Comparison of ENCODE assay signal across 18 cellular contexts in the genomic region with DNA sequence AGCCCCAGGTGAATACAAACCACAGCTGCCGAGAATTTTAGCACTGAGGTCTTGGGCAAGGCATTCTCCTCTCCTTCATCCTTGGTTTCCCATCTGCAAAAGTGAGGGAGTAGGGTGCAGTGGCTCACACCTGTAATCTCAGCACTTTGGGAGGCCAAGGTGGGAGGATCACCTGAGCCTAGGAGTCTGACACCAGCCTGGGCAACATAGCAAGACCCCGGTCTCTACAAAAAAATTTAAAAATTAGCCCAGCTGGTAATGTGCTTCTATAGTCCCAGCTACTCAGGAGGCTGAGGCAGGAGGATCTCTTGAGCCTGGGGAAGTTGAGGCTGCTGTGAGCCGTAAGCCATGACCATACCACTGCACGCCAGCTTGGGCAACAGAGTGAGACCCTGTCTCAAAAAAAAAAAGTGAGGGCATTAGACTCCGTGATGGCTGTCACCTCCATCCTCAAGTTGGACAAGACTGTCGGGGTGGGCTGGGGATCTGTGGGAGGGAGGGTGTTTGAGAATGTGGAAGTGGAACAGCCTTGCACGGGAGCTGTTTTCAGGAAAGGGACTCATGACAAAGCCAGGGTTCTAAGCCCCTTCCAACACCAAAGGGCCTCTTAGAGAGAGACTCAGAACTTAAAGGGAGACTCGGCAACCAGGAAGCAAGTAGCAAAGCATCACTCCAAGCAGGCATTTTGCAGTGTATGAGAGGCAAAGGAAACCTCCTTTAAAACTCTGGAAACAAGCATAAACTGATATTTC. TPM values are rescaled to one million over a fixed set of nuclear protein-coding genes. Genes with fewer than 3 reads are reported as not detected.
DNase-seq lines count a peak whose midpoint lies in the region; ATAC-seq lines count a peak whose summit lies in the region.
"Had no signal": no experiment of that assay in that cellular context is flagged by ENCODE, and none has a peak within 500 bp of the region (broad histone marks: within the 10 kb centered on the region; RNA-seq: fewer than 3 reads in every experiment).

No MANE protein-coding gene starts in this region.

- peaks cover 55% of the 10 kb centered on the region for H3K4me1 Mint-ChIP-seq in T-helper 1 cell treated with Interleukin-12 subunit alpha and Interleukin-12 subunit beta and Interleukin-4 antibody, amounts not matched to agents 30 μg/mL and 1 μg/mL, for 36 hours (ENCODE audit: low read depth)
- H3K4me1 Mint-ChIP-seq in activated naive CD8-positive, alpha-beta T cell treated with anti-CD3 and anti-CD28 coated beads, Interleukin-2, amount 10 ng/mL, durations not matched to agents 7 days and 5 days = peaks cover 26% of the 10 kb centered on the region
- peaks cover 22% of the 10 kb centered on the region for H3K4me1 Mint-ChIP-seq in activated naive CD8-positive, alpha-beta T cell treated with anti-CD3 and anti-CD28 coated beads, Interleukin-2, amount 50 U/mL, for 24 hours
- H3K4me1 Mint-ChIP-seq in stimulated activated memory B cell treated with anti-CD40 and anti-IgM and Interleukin-4, amounts not matched to agents 10 μg/mL and 1 μg/mL and 100 μg/mL, for 72 hours = peaks cover 46% of the 10 kb centered on the region

- no peak overlapping the region for H2BK12ac ChIP-seq in mesenchymal stem cell (ENCODE audit: low read length in 2 of 2)

- no peak overlapping the region for H3K14ac ChIP-seq in mesenchymal stem cell (ENCODE audit: low read length in 2 of 2)

- no peak for DNase-seq in T-helper 1 cell
- DNase-seq in activated naive CD8-positive, alpha-beta T cell treated with anti-CD3 and anti-CD28 coated beads, Interleukin-2, amount 10 ng/mL, durations not matched to agents 7 days and 5 days = no peak
- DNase-seq in activated naive CD8-positive, alpha-beta T cell treated with anti-CD3 and anti-CD28 coated beads, Interleukin-2, amount 50 U/mL, for 24 hours = no peak
- DNase-seq in mesenchymal stem cell = no peak
- DNase-seq in G401 (ENCODE audit: low spot score) = no peak
- DNase-seq in RPMI8226 = no peak
- DNase-seq: BE2C; CD8-positive, alpha-beta T cell; DMS79; H9; IMR-90; MM.1S; NCI-H1092 treated with DMSO at 0.1 percent for 48 hours; NCI-H1694; NCI-H524 had no signal

- H3K79me1 ChIP-seq in mesenchymal stem cell (replicated peaks; ENCODE audit: low read length, poor library complexity, severe bottlenecking) = no peaks in the 10 kb centered on the region

- H3K9me3 ChIP-seq in mesenchymal stem cell (ENCODE audit: control insufficient read depth, low read length) = no peaks in the 10 kb centered on the region
- H3K9me3 ChIP-seq: BE2C had no signal

- no peak overlapping the region for H3K4me2 ChIP-seq in mesenchymal stem cell (ENCODE audit: low read length, poor library complexity, severe bottlenecking)

- peaks cover 4 to 43% of the 10 kb centered on the region in 2 experiments for H3K27me3 ChIP-seq in mesenchymal stem cell (ENCODE audit: control insufficient read depth in 1 of 2, insufficient read depth in 1 of 2, low read length in 2 of 2)
- H3K27me3 ChIP-seq: BE2C had no signal

- H3K18ac ChIP-seq in mesenchymal stem cell (ENCODE audit: low read depth in 1 of 2, low read length in 2 of 2) = no peak overlapping the region

- no peak overlapping the region for H2BK120ac ChIP-seq in mesenchymal stem cell (ENCODE audit: low read depth, low read length)

- no peak overlapping the region for H2BK5ac ChIP-seq in mesenchymal stem cell (ENCODE audit: low read depth, low read length, poor library complexity, severe bottlenecking)

- H2BK15ac ChIP-seq in mesenchymal stem cell (ENCODE audit: low read depth, poor library complexity, severe bottlenecking) = no peak overlapping the region

- no peaks in the 10 kb centered on the region for H3K36me3 ChIP-seq in mesenchymal stem cell (ENCODE audit: control insufficient read depth in 1 of 2, insufficient read depth in 2 of 2, low read depth in 1 of 2, low read length in 2 of 2)
- H3K36me3 ChIP-seq: BE2C had no signal

- H3K27ac ChIP-seq in mesenchymal stem cell (ENCODE audit: low read length, poor library complexity, severe bottlenecking) = no peak overlapping the region
- H3K27ac ChIP-seq: 22Rv1 had no signal

- POLR2A ChIA-PET in activated naive CD8-positive, alpha-beta T cell treated with anti-CD3 and anti-CD28 coated beads, Interleukin-2, amount 10 ng/mL, durations not matched to agents 7 days and 5 days (lab: Charles Lee) = interaction anchor here (1.0 kb wide), 1 partner anchor 8 kb away, joined by 3 read pairs; no protein-coding TSS in a partner anchor

- 88% methylated on average over 7 of the region's 8 CpGs for WGBS in mesenchymal stem cell

- H3K23ac ChIP-seq in mesenchymal stem cell (ENCODE audit: low read length in 2 of 2) = no peak overlapping the region

- no peak overlapping the region for H3K9ac ChIP-seq in mesenchymal stem cell (ENCODE audit: low read length)

- peaks cover 7% of the 10 kb centered on the region for H3K9me3 Mint-ChIP-seq in T-helper 1 cell treated with Interleukin-12 subunit alpha and Interleukin-12 subunit beta and Interleukin-4 antibody, amounts not matched to agents 30 μg/mL and 1 μg/mL, for 36 hours
- H3K9me3 Mint-ChIP-seq in activated naive CD8-positive, alpha-beta T cell treated with anti-CD3 and anti-CD28 coated beads, Interleukin-2, amount 10 ng/mL, durations not matched to agents 7 days and 5 days = no peaks in the 10 kb centered on the region
- H3K9me3 Mint-ChIP-seq in activated naive CD8-positive, alpha-beta T cell treated with anti-CD3 and anti-CD28 coated beads, Interleukin-2, amount 50 U/mL, for 24 hours = no peaks in the 10 kb centered on the region
- H3K9me3 Mint-ChIP-seq in stimulated activated memory B cell treated with anti-CD40 and anti-IgM and Interleukin-4, amounts not matched to agents 10 μg/mL and 1 μg/mL and 100 μg/mL, for 72 hours = no peaks in the 10 kb centered on the region
- H3K9me3 Mint-ChIP-seq: CD8-positive, alpha-beta T cell; H9 had no signal

- in situ Hi-C loops in G401 (cut with HindIII; ENCODE audit: low sequenced_read_pairs) = no loop called here

- ATAC-seq in activated naive CD8-positive, alpha-beta T cell treated with anti-CD3 and anti-CD28 coated beads, Interleukin-2, amount 10 ng/mL, durations not matched to agents 7 days and 5 days (ENCODE audit: low read depth) = no peak
- ATAC-seq in activated naive CD8-positive, alpha-beta T cell treated with anti-CD3 and anti-CD28 coated beads, Interleukin-2, amount 50 U/mL, for 24 hours = no peak
- no peak for ATAC-seq in stimulated activated memory B cell treated with anti-CD40 and anti-IgM and Interleukin-4, amounts not matched to agents 10 μg/mL and 1 μg/mL and 100 μg/mL, for 72 hours
- ATAC-seq: CD8-positive, alpha-beta T cell had no signal

- peaks cover 35% of the 10 kb centered on the region for H3K36me3 Mint-ChIP-seq in T-helper 1 cell treated with Interleukin-12 subunit alpha and Interleukin-12 subunit beta and Interleukin-4 antibody, amounts not matched to agents 30 μg/mL and 1 μg/mL, for 36 hours (ENCODE audit: low read depth)
- H3K36me3 Mint-ChIP-seq in activated naive CD8-positive, alpha-beta T cell treated with anti-CD3 and anti-CD28 coated beads, Interleukin-2, amount 10 ng/mL, durations not matched to agents 7 days and 5 days = no peaks in the 10 kb centered on the region
- H3K36me3 Mint-ChIP-seq in activated naive CD8-positive, alpha-beta T cell treated with anti-CD3 and anti-CD28 coated beads, Interleukin-2, amount 50 U/mL, for 24 hours (ENCODE audit: low read depth) = no peaks in the 10 kb centered on the region
- no peaks in the 10 kb centered on the region for H3K36me3 Mint-ChIP-seq in stimulated activated memory B cell treated with anti-CD40 and anti-IgM and Interleukin-4, amounts not matched to agents 10 μg/mL and 1 μg/mL and 100 μg/mL, for 72 hours
- H3K36me3 Mint-ChIP-seq: CD8-positive, alpha-beta T cell had no signal

- peak overlapping the region; percentile 81 for H3K27ac Mint-ChIP-seq in T-helper 1 cell treated with Interleukin-12 subunit alpha and Interleukin-12 subunit beta and Interleukin-4 antibody, amounts not matched to agents 30 μg/mL and 1 μg/mL, for 36 hours
- H3K27ac Mint-ChIP-seq in activated naive CD8-positive, alpha-beta T cell treated with anti-CD3 and anti-CD28 coated beads, Interleukin-2, amount 10 ng/mL, durations not matched to agents 7 days and 5 days = peak overlapping the region; percentile 68
- no peak overlapping the region for H3K27ac Mint-ChIP-seq in activated naive CD8-positive, alpha-beta T cell treated with anti-CD3 and anti-CD28 coated beads, Interleukin-2, amount 50 U/mL, for 24 hours
- peak overlapping the region; percentile 60 for H3K27ac Mint-ChIP-seq in stimulated activated memory B cell treated with anti-CD40 and anti-IgM and Interleukin-4, amounts not matched to agents 10 μg/mL and 1 μg/mL and 100 μg/mL, for 72 hours
- H3K27ac Mint-ChIP-seq: CD8-positive, alpha-beta T cell had no signal

- H3K4me3 Mint-ChIP-seq in T-helper 1 cell treated with Interleukin-12 subunit alpha and Interleukin-12 subunit beta and Interleukin-4 antibody, amounts not matched to agents 30 μg/mL and 1 μg/mL, for 36 hours = no peak overlapping the region
- H3K4me3 Mint-ChIP-seq in activated naive CD8-positive, alpha-beta T cell treated with anti-CD3 and anti-CD28 coated beads, Interleukin-2, amount 10 ng/mL, durations not matched to agents 7 days and 5 days = no peak overlapping the region
- H3K4me3 Mint-ChIP-seq in activated naive CD8-positive, alpha-beta T cell treated with anti-CD3 and anti-CD28 coated beads, Interleukin-2, amount 50 U/mL, for 24 hours = no peak overlapping the region
- no peak overlapping the region for H3K4me3 Mint-ChIP-seq in stimulated activated memory B cell treated with anti-CD40 and anti-IgM and Interleukin-4, amounts not matched to agents 10 μg/mL and 1 μg/mL and 100 μg/mL, for 72 hours
- H3K4me3 Mint-ChIP-seq: CD8-positive, alpha-beta T cell; H9 had no signal

- no peak overlapping the region for H3K4me3 ChIP-seq in mesenchymal stem cell (ENCODE audit: insufficient read depth in 1 of 2, low read depth in 1 of 2, low read length in 2 of 2)

- no peaks in the 10 kb centered on the region for H3K27me3 Mint-ChIP-seq in T-helper 1 cell treated with Interleukin-12 subunit alpha and Interleukin-12 subunit beta and Interleukin-4 antibody, amounts not matched to agents 30 μg/mL and 1 μg/mL, for 36 hours (ENCODE audit: low read depth)
- H3K27me3 Mint-ChIP-seq in activated naive CD8-positive, alpha-beta T cell treated with anti-CD3 and anti-CD28 coated beads, Interleukin-2, amount 10 ng/mL, durations not matched to agents 7 days and 5 days = no peaks in the 10 kb centered on the region
- no peaks in the 10 kb centered on the region for H3K27me3 Mint-ChIP-seq in activated naive CD8-positive, alpha-beta T cell treated with anti-CD3 and anti-CD28 coated beads, Interleukin-2, amount 50 U/mL, for 24 hours
- no peaks in the 10 kb centered on the region for H3K27me3 Mint-ChIP-seq in stimulated activated memory B cell treated with anti-CD40 and anti-IgM and Interleukin-4, amounts not matched to agents 10 μg/mL and 1 μg/mL and 100 μg/mL, for 72 hours

- no peak overlapping the region for H3K4ac ChIP-seq in mesenchymal stem cell (ENCODE audit: low read depth in 1 of 2, low read length in 2 of 2)

- no peak overlapping the region for H2AFZ ChIP-seq in mesenchymal stem cell (ENCODE audit: low read depth, low read length)

- peak overlapping the region; percentile 61 for H4K8ac ChIP-seq in mesenchymal stem cell (ENCODE audit: low read length)

- H4K91ac ChIP-seq in mesenchymal stem cell (ENCODE audit: low read length) = no peak overlapping the region

- H2AK5ac ChIP-seq in mesenchymal stem cell (ENCODE audit: low read length, severe bottlenecking) = no peak overlapping the region

- H3K4me1 ChIP-seq in mesenchymal stem cell (ENCODE audit: control insufficient read depth, insufficient read depth, low read depth, low read length) = no peaks in the 10 kb centered on the region

RNA-seq across cellular contexts. Expression of gene FURIN, which starts 46.0 kb away (rescaled TPM):
- total RNA-seq in activated naive CD8-positive, alpha-beta T cell treated with anti-CD3 and anti-CD28 coated beads, Interleukin-2, amount 10 ng/mL, durations not matched to agents 7 days and 5 days = 10 to 100 TPM; 62.2 to 63.5 TPM
- 58.9 TPM for polyA plus RNA-seq in mesenchymal stem cell (2013, experiment 1 of 2)
- polyA plus RNA-seq in mesenchymal stem cell (2013, experiment 2 of 2) = 58.5 TPM
- 21.8 and 28.9 TPM in 2 replicates for total RNA-seq in G401 (2014; rRNA removed; shearing (Covaris generic))
